24 cellular contexts compared by ENCODE assay signal in the genomic region with DNA sequence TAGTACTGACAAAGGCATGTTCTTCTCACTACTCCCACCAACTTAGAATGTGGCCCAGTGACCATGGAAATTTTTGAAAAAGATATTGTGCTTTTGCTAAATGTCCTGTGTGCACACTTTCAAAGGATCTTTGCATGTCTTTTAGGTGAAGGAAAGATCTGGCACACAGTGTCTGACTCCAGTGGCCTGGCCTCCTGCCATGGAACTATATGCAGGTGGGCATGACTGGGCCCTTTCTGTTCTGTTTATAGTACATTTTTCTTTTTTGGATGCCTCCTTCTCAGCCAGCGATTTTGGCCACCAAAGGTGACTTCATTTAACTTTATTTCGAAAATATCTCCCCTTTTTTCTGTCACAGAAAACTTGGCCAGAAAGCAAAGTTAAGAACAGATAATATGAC.
"Had no signal": no experiment of that assay in that cellular context is flagged by ENCODE, and none has a peak within 500 bp of the region (broad histone marks: within the 10 kb centered on the region; RNA-seq: fewer than 3 reads in every experiment).

No MANE protein-coding gene starts in this region.

- H3K4me1 ChIP-seq: colonic mucosa, esophagus muscularis mucosa, esophagus squamous epithelium, foreskin keratinocyte, gastrocnemius medialis, gastroesophageal sphincter, heart left ventricle, heart right ventricle had no signal

- H3K27ac Mint-ChIP-seq: dendritic cell treated with granulocyte-macrophage colony-stimulating factor and Interleukin-4, amounts not matched to agents 40 ng/mL and 50 ng/mL, for 4 days; effector memory CD8-positive, alpha-beta T cell; endodermal cell had no signal

- H3K36me3 ChIP-seq: colonic mucosa, esophagus muscularis mucosa, esophagus squamous epithelium, gastrocnemius medialis, gastroesophageal sphincter, heart left ventricle, heart right ventricle had no signal

- H3K9me3 Mint-ChIP-seq: dendritic cell treated with granulocyte-macrophage colony-stimulating factor and Interleukin-4, amounts not matched to agents 40 ng/mL and 50 ng/mL, for 4 days had no signal

- H3K4me3 ChIP-seq: colonic mucosa, coronary artery, dorsolateral prefrontal cortex, esophagus muscularis mucosa, esophagus squamous epithelium, gastrocnemius medialis, gastroesophageal sphincter, heart left ventricle, heart right ventricle had no signal

- DNase-seq: colonic mucosa; cortex of kidney; dermis blood vessel endothelial cell; dorsolateral prefrontal cortex; effector CD4-positive, alpha-beta T cell; effector CD8-positive, alpha-beta T cell; effector memory CD4-positive, alpha-beta T cell; effector memory CD8-positive, alpha-beta T cell; endodermal cell; erythroblast; esophagus squamous epithelium; foreskin fibroblast; foreskin keratinocyte; foreskin melanocyte; gastrocnemius medialis; glutamatergic neuron; head of caudate nucleus; heart left ventricle; heart right ventricle had no signal

- H3K27me3 Mint-ChIP-seq: dendritic cell treated with granulocyte-macrophage colony-stimulating factor and Interleukin-4, amounts not matched to agents 40 ng/mL and 50 ng/mL, for 4 days; effector memory CD8-positive, alpha-beta T cell had no signal

- H3K27ac ChIP-seq: colonic mucosa, coronary artery, dorsolateral prefrontal cortex, epithelial cell of prostate, esophagus muscularis mucosa, esophagus squamous epithelium, foreskin keratinocyte, gastrocnemius medialis, gastroesophageal sphincter, heart left ventricle, heart right ventricle had no signal

- H3K9me3 ChIP-seq: colonic mucosa, esophagus muscularis mucosa, esophagus squamous epithelium, gastrocnemius medialis, gastroesophageal sphincter, heart left ventricle had no signal

- H3K27me3 ChIP-seq: colonic mucosa, dorsolateral prefrontal cortex, esophagus muscularis mucosa, esophagus squamous epithelium, foreskin keratinocyte, gastrocnemius medialis, gastroesophageal sphincter, heart left ventricle, heart right ventricle had no signal

- H3K4me3 Mint-ChIP-seq: dendritic cell treated with granulocyte-macrophage colony-stimulating factor and Interleukin-4, amounts not matched to agents 40 ng/mL and 50 ng/mL, for 4 days; effector memory CD8-positive, alpha-beta T cell; endodermal cell had no signal
